In genomic region chr5:55226934-55227737, GRCh38 we compare ENCODE assay signal across 8 cellular contexts. TPM values are rescaled to one million over a fixed set of nuclear protein-coding genes. Genes with fewer than 3 reads are reported as not detected.
A peak's percentile ranks its signal among the peaks of the same experiment; 100 is the strongest.
DNase-seq lines count a peak whose midpoint lies in the region; ATAC-seq, FAIRE-seq and TF ChIP-seq lines count a peak whose summit lies in the region.

MCIDAS (minus strand) TSS chr5:55227315; CDS start chr5:55227138, 177 bp downstream.

- H3K36me3 ChIP-seq in bronchial epithelial cell (ENCODE audit: control insufficient read depth, insufficient read depth, low read length) = no peaks in the 10 kb centered on the region
- H3K36me3 ChIP-seq in liver (ENCODE audit: control insufficient read depth in 4 of 4, insufficient read depth in 3 of 4, low read depth in 1 of 4, low read length in 3 of 4) = no peaks in the 10 kb centered on the region

- peaks cover 27% of the 10 kb centered on the region for H3K4me1 Mint-ChIP-seq in T-helper 17 cell
- H3K4me1 Mint-ChIP-seq in stimulated activated naive B cell treated with anti-CD40 and anti-IgM and Interleukin-4, amounts not matched to agents 10 μg/mL and 1 μg/mL and 100 μg/mL, for 72 hours = peaks cover 37 to 56% of the 10 kb centered on the region in 2 donors

- H3K9me3 ChIP-seq in T-helper 17 cell (ENCODE audit: control insufficient read depth, low read length, poor library complexity, severe bottlenecking) (no peaks in the 10 kb centered on the region), liver (ENCODE audit: control insufficient read depth in 4 of 4, low read length in 3 of 4) (peaks cover 0 to 4% (median 1%) of the 10 kb centered on the region in 4 donors)

- H3K9me3 Mint-ChIP-seq in stimulated activated naive B cell treated with anti-CD40 and anti-IgM and Interleukin-4, amounts not matched to agents 10 μg/mL and 1 μg/mL and 100 μg/mL, for 72 hours = peaks cover 2 to 3% of the 10 kb centered on the region in 2 donors

- FAIRE-seq in bronchial epithelial cell (lab: Jason Lieb, UNC) = no peak

- H3K27ac Mint-ChIP-seq in T-helper 17 cell = peak within 1 kb of the TSS; percentile 43
- H3K27ac Mint-ChIP-seq in stimulated activated naive B cell treated with anti-CD40 and anti-IgM and Interleukin-4, amounts not matched to agents 10 μg/mL and 1 μg/mL and 100 μg/mL, for 72 hours = peak within 1 kb of the TSS; percentile 85

- 2% methylated on average over 85 of the region's 85 CpGs for WGBS in liver

- peaks cover 9 to 29% (median 15%) of the 10 kb centered on the region in 4 donors for H3K4me1 ChIP-seq in liver (ENCODE audit: control insufficient read depth in 4 of 4, insufficient read depth in 4 of 4, low read length in 3 of 4)

- peak within 1 kb of the TSS; percentile 47 for H3K4me3 ChIP-seq in LNCaP clone FGC (ENCODE audit: low read depth, low read length)
- peak within 1 kb of the TSS; percentile 54 for H3K4me3 ChIP-seq in bronchial epithelial cell (ENCODE audit: low read depth, low read length)
- H3K4me3 ChIP-seq in liver (ENCODE audit: low read depth in 1 of 3, low read length in 3 of 3) = peak within 1 kb of the TSS in 2 of 3 donors; percentile 43 to 45

- ATAC-seq in GM21723 (IDR thresholded peaks at IDR 0.05; ENCODE audit: unreplicated experiment) = peak; percentile 54
- peak; percentile 64 for ATAC-seq in T-helper 17 cell
- ATAC-seq in stimulated activated naive B cell treated with anti-CD40 and anti-IgM and Interleukin-4, amounts not matched to agents 10 μg/mL and 1 μg/mL and 100 μg/mL, for 72 hours (replicated peaks) = peak; percentile 46 to 51

- TF ChIP-seq CTCF in LNCaP clone FGC (IDR thresholded peaks at IDR 0.05; ENCODE audit: control insufficient read depth, extremely low read depth, insufficient read depth) (peak; percentile 44), bronchial epithelial cell (IDR thresholded peaks at IDR 0.05; ENCODE audit: insufficient read depth, low read length, severe bottlenecking) (peak; percentile 54), liver (IDR thresholded peaks at IDR 0.05; ENCODE audit: low read depth, low read length, missing input control) (no peak)

- peak within 1 kb of the TSS; percentile 88 for H3K4me3 Mint-ChIP-seq in T-helper 17 cell
- peak within 1 kb of the TSS; percentile 80 to 82 for H3K4me3 Mint-ChIP-seq in stimulated activated naive B cell treated with anti-CD40 and anti-IgM and Interleukin-4, amounts not matched to agents 10 μg/mL and 1 μg/mL and 100 μg/mL, for 72 hours

- H3K27ac ChIP-seq in liver (ENCODE audit: low read depth in 1 of 2, low read length in 2 of 2) = no peak within 1 kb of the TSS

- no peak within 1 kb of the TSS for H3K9ac ChIP-seq in liver (ENCODE audit: low read depth in 1 of 2, low read length in 2 of 2)

- H3K36me3 Mint-ChIP-seq in T-helper 17 cell (ENCODE audit: low read depth) = peaks cover 2% of the 10 kb centered on the region
- peaks cover 0 to 2% of the 10 kb centered on the region in 2 donors for H3K36me3 Mint-ChIP-seq in stimulated activated naive B cell treated with anti-CD40 and anti-IgM and Interleukin-4, amounts not matched to agents 10 μg/mL and 1 μg/mL and 100 μg/mL, for 72 hours

- DNase-seq in DMS79 (lab: John Stamatoyannopoulos, UW) = peak; percentile 16
- DNase-seq in LNCaP clone FGC (ENCODE audit: low read depth) = no peak
- peak in 2 of 3 donors; percentile 23 to 26 for DNase-seq in T-helper 17 cell
- peak; percentile 48 for DNase-seq in bronchial epithelial cell (ENCODE audit: low read depth)
- no peak for DNase-seq in stimulated activated naive B cell treated with anti-CD40 and anti-IgM and Interleukin-4, amounts not matched to agents 10 μg/mL and 1 μg/mL and 100 μg/mL, for 72 hours
- DNase-seq in cerebellar nuclear complex (lab: John Stamatoyannopoulos, UW) = no peak

- H3K27me3 Mint-ChIP-seq in T-helper 17 cell = peaks cover 90% of the 10 kb centered on the region
- H3K27me3 Mint-ChIP-seq in stimulated activated naive B cell treated with anti-CD40 and anti-IgM and Interleukin-4, amounts not matched to agents 10 μg/mL and 1 μg/mL and 100 μg/mL, for 72 hours = peaks cover 81 to 89% of the 10 kb centered on the region in 2 donors

- H3K27me3 ChIP-seq in bronchial epithelial cell (ENCODE audit: control insufficient read depth, insufficient read depth, low read length) = no peaks in the 10 kb centered on the region
- H3K27me3 ChIP-seq in liver (ENCODE audit: control insufficient read depth in 4 of 4, insufficient read depth in 4 of 4, low read length in 3 of 4) = peaks cover 4 to 38% (median 15%) of the 10 kb centered on the region in 4 donors

- TF ChIP-seq RAD21 in liver (IDR thresholded peaks at IDR 0.05) = no peak

TF ChIP-seq in liver, 16 proteins besides CTCF, POLR2A, EP300 and RAD21:
- no peak for TF ChIP-seq JUND (IDR thresholded peaks at IDR 0.05)
- no peak for TF ChIP-seq HNF4G (IDR thresholded peaks at IDR 0.05)
- no peak for TF ChIP-seq EGR1 (IDR thresholded peaks at IDR 0.05; ENCODE audit: low read depth in 2 of 2)
- no peak for TF ChIP-seq YY1 (IDR thresholded peaks at IDR 0.05)
- no peak for TF ChIP-seq ZBTB33 (IDR thresholded peaks at IDR 0.05)
- no peak for TF ChIP-seq REST (IDR thresholded peaks at IDR 0.05)
- TF ChIP-seq SP1 (IDR thresholded peaks at IDR 0.05) = no peak

RNA-seq across cellular contexts. Expression of gene MCIDAS, which starts in this region (rescaled TPM):
- total RNA-seq in T-helper 17 cell = not detected
- under 0.01 and 0.13 TPM in 2 replicates for total RNA-seq in bronchial epithelial cell
- total RNA-seq in liver = not detected
- polyA plus RNA-seq in liver = not detected

Comparison
In these comparisons a context has a peak if more than half of its experiments do, and no peak if none do; other contexts are left out.
1. Peak in DNase-seq and ATAC-seq in T-helper 17 cell; RNA of the gene not detected or under 1 TPM.
2. Peak in DNase-seq and H3K4me3 ChIP-seq in bronchial epithelial cell; RNA of the gene not detected or under 1 TPM.